In the genomic region with DNA sequence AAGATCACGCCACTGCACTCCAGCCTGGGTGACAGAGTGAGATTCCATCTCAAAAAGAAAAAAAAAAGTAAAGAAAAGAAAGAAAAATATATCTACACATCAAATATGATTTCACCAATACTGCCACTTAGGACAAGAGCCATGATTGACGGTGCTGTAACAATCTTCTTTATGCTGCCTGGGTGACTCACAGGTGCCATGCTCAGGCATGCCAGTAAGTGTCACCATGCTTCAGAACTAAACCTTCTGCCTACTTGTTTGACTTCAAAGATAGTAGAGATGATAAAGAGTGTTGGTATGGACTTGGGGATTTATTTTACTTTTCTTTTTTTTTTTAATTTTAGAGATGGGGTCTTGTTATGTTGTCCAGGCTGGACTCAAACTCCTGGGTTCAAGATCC, we compare ENCODE assay signal across 1 cellular context.
TF ChIP-seq lines count a peak whose summit lies in the region.

No MANE protein-coding gene starts in this region.

TF ChIP-seq in A549, 52 proteins besides CTCF, POLR2A, EP300 and RAD21:
- TF ChIP-seq, protein P1, sequence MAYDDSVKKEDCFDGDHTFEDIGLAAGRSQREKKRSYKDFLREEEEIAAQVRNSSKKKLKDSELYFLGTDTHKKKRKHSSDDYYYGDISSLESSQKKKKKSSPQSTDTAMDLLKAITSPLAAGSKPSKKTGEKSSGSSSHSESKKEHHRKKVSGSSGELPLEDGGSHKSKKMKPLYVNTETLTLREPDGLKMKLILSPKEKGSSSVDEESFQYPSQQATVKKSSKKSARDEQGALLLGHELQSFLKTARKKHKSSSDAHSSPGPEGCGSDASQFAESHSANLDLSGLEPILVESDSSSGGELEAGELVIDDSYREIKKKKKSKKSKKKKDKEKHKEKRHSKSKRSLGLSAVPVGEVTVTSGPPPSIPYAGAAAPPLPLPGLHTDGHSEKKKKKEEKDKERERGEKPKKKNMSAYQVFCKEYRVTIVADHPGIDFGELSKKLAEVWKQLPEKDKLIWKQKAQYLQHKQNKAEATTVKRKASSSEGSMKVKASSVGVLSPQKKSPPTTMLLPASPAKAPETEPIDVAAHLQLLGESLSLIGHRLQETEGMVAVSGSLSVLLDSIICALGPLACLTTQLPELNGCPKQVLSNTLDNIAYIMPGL (CRISPR knock-in tag; IDR thresholded peaks at IDR 0.05; ENCODE audit: borderline replicate concordance) = no peak
- no peak for TF ChIP-seq ZNF302 (CRISPR knock-in tag; IDR thresholded peaks at IDR 0.05)
